19 cellular contexts compared by ENCODE assay signal in genomic region chr9:116844621-116845020, GRCh38.
A peak's percentile ranks its signal among the peaks of the same experiment; 100 is the strongest.
DNase-seq lines count a peak whose midpoint lies in the region; ATAC-seq and TF ChIP-seq lines count a peak whose summit lies in the region.
"Had no signal": no experiment of that assay in that cellular context is flagged by ENCODE, and none has a peak within 500 bp of the region (broad histone marks: within the 10 kb centered on the region; RNA-seq: fewer than 3 reads in every experiment).

No MANE protein-coding gene starts in this region.

- no peak for TF ChIP-seq CTCF in type B pancreatic cell (conservative IDR thresholded peaks at IDR 0.05)
- no peak for TF ChIP-seq CTCF in WTC11 (IDR thresholded peaks at IDR 0.05)

- H3K4me3 Mint-ChIP-seq in type B pancreatic cell, result no peak overlapping the region
- no peak overlapping the region for H3K4me3 Mint-ChIP-seq in effector memory CD8-positive, alpha-beta T cell
- no peak overlapping the region for H3K4me3 Mint-ChIP-seq in WTC11
- H3K4me3 Mint-ChIP-seq: CD4-positive, CD25-positive, alpha-beta regulatory T cell; HFFc6 had no signal

- CTCF ChIA-PET in WTC11 (lab: Charles Lee), result interaction anchor here (5.4 kb wide), 1 partner anchor 16 kb away, joined by 67 read pairs; no protein-coding TSS in a partner anchor

- H3K27ac Mint-ChIP-seq in type B pancreatic cell (peak overlapping the region; percentile 22), WTC11 (no peak overlapping the region)
- H3K27ac Mint-ChIP-seq in effector memory CD8-positive, alpha-beta T cell, result no peak overlapping the region
- H3K27ac Mint-ChIP-seq: CD4-positive, CD25-positive, alpha-beta regulatory T cell; HFFc6 had no signal

- H3K4me1 ChIP-seq in esophagus (ENCODE audit: control insufficient read depth in 2 of 2, insufficient read depth in 2 of 2, low read length in 1 of 2), result peaks cover 0 to 5% of the 10 kb centered on the region in 2 donors

- H3K9me3 Mint-ChIP-seq in type B pancreatic cell (no peaks in the 10 kb centered on the region), WTC11 (0 out of 2 replicates have a peak, but pooled peaks cover 3% of the 10 kb centered on the region)
- H3K9me3 Mint-ChIP-seq in effector memory CD8-positive, alpha-beta T cell, result peaks cover 0 to 2% of the 10 kb centered on the region in 2 donors
- H3K9me3 Mint-ChIP-seq: HFFc6 had no signal

- H3K27me3 ChIP-seq in esophagus (ENCODE audit: control insufficient read depth in 1 of 2, insufficient read depth in 2 of 2, low read length in 2 of 2), result no peaks in the 10 kb centered on the region

- DNase-seq in NCI-H2171 treated with DMSO at 0.1 percent for 48 hours (lab: John Stamatoyannopoulos, UW), result peak; percentile 39
- DNase-seq in NCI-H2171 (lab: John Stamatoyannopoulos, UW), result no peak
- peak; percentile 82 for DNase-seq in NCI-H69 (lab: John Stamatoyannopoulos, UW)
- no peak for DNase-seq in type B pancreatic cell (ENCODE audit: extremely low spot score, unreplicated experiment)
- DNase-seq in effector memory CD8-positive, alpha-beta T cell, result no peak
- no peak for DNase-seq in WTC11 (ENCODE audit: low spot score)
- no peak for DNase-seq in ecto neural progenitor cell (ENCODE audit: low spot score)
- DNase-seq: CD4-positive, CD25-positive, alpha-beta regulatory T cell; DMS79; GDM1; HFFc6; KG1; MM.1S; NCI-H1105; NCI-H2029; NCI-H524 treated with DMSO at 0.1 percent for 48 hours; NK-92 treated with Interleukin-12 subunit alpha and Interleukin-12 subunit beta, amount 100 ng/mL, for 24 hours; SK-N-SH had no signal

- no peaks in the 10 kb centered on the region for H3K36me3 ChIP-seq in esophagus (ENCODE audit: control insufficient read depth in 2 of 2, insufficient read depth in 2 of 2, low read length in 1 of 2)

- POLR2A ChIA-PET in WTC11 (lab: Charles Lee), result no interaction called here

- H3K4me1 Mint-ChIP-seq in type B pancreatic cell (ENCODE audit: unreplicated experiment) (peaks cover 5% of the 10 kb centered on the region), WTC11 (peaks cover 26% of the 10 kb centered on the region)
- no peaks in the 10 kb centered on the region for H3K4me1 Mint-ChIP-seq in effector memory CD8-positive, alpha-beta T cell (ENCODE audit: low read depth in 2 of 2)
- H3K4me1 Mint-ChIP-seq: CD4-positive, CD25-positive, alpha-beta regulatory T cell had no signal

- H3K36me3 Mint-ChIP-seq in type B pancreatic cell (no peaks in the 10 kb centered on the region), WTC11 (peaks cover 7% of the 10 kb centered on the region; the same call in 1 of the 2 replicates)
- no peaks in the 10 kb centered on the region for H3K36me3 Mint-ChIP-seq in effector memory CD8-positive, alpha-beta T cell (ENCODE audit: insufficient read depth)
- H3K36me3 Mint-ChIP-seq: CD4-positive, CD25-positive, alpha-beta regulatory T cell had no signal

- no peak overlapping the region for H3K4me3 ChIP-seq in esophagus (ENCODE audit: low read depth in 1 of 2, low read length in 2 of 2)

- no peak for ATAC-seq in effector memory CD8-positive, alpha-beta T cell (replicated peaks)
- ATAC-seq in WTC11, result no peak

- H3K27ac ChIP-seq in esophagus (ENCODE audit: low read depth in 2 of 2, low read length in 1 of 2), result peak overlapping the region; percentile 21 to 55

- H3K9me3 ChIP-seq in esophagus (ENCODE audit: control insufficient read depth in 2 of 2, insufficient read depth in 1 of 2, low read depth in 1 of 2, low read length in 1 of 2), result no peaks in the 10 kb centered on the region
- H3K9me3 ChIP-seq: SK-N-SH had no signal

- H3K27me3 Mint-ChIP-seq in type B pancreatic cell (no peaks in the 10 kb centered on the region), WTC11 (ENCODE audit: low read depth) (no peaks in the 10 kb centered on the region; the same call in 1 of the 2 replicates)
- H3K27me3 Mint-ChIP-seq in effector memory CD8-positive, alpha-beta T cell, result no peaks in the 10 kb centered on the region
- H3K27me3 Mint-ChIP-seq: CD4-positive, CD25-positive, alpha-beta regulatory T cell had no signal

TF ChIP-seq in WTC11, 78 proteins besides CTCF, POLR2A, EP300 and RAD21 (continues in another document):
- TF ChIP-seq RORB (CRISPR knock-in tag; IDR thresholded peaks at IDR 0.05) (no peak), EMX1 (CRISPR knock-in tag; IDR thresholded peaks at IDR 0.05) (no peak), JUN (CRISPR knock-in tag; IDR thresholded peaks at IDR 0.05) (no peak), ETV6 (CRISPR knock-in tag; IDR thresholded peaks at IDR 0.05) (no peak), FOXP1 (CRISPR knock-in tag; IDR thresholded peaks at IDR 0.05; ENCODE audit: borderline replicate concordance) (no peak), ESRRA (CRISPR knock-in tag; IDR thresholded peaks at IDR 0.05; ENCODE audit: borderline replicate concordance) (no peak), NFATC4 (CRISPR knock-in tag; IDR thresholded peaks at IDR 0.05) (no peak), ZBTB21 (CRISPR knock-in tag; IDR thresholded peaks at IDR 0.05; ENCODE audit: borderline replicate concordance) (no peak), TP53 (CRISPR knock-in tag; IDR thresholded peaks at IDR 0.05) (no peak), CREM (CRISPR knock-in tag; IDR thresholded peaks at IDR 0.05) (no peak), NR3C1 (CRISPR knock-in tag; conservative IDR thresholded peaks at IDR 0.05; ENCODE audit: low read depth) (no peak), ZNF425 (CRISPR knock-in tag; conservative IDR thresholded peaks at IDR 0.05) (no peak), NR1H2 (CRISPR knock-in tag; IDR thresholded peaks at IDR 0.05) (no peak)
- TF ChIP-seq, protein P1, sequence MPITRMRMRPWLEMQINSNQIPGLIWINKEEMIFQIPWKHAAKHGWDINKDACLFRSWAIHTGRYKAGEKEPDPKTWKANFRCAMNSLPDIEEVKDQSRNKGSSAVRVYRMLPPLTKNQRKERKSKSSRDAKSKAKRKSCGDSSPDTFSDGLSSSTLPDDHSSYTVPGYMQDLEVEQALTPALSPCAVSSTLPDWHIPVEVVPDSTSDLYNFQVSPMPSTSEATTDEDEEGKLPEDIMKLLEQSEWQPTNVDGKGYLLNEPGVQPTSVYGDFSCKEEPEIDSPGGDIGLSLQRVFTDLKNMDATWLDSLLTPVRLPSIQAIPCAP (CRISPR knock-in tag; IDR thresholded peaks at IDR 0.05), result no peak
- TF ChIP-seq, protein P2, sequence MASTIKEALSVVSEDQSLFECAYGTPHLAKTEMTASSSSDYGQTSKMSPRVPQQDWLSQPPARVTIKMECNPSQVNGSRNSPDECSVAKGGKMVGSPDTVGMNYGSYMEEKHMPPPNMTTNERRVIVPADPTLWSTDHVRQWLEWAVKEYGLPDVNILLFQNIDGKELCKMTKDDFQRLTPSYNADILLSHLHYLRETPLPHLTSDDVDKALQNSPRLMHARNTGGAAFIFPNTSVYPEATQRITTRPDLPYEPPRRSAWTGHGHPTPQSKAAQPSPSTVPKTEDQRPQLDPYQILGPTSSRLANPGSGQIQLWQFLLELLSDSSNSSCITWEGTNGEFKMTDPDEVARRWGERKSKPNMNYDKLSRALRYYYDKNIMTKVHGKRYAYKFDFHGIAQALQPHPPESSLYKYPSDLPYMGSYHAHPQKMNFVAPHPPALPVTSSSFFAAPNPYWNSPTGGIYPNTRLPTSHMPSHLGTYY (CRISPR knock-in tag; IDR thresholded peaks at IDR 0.05), result no peak
- TF ChIP-seq, protein P3, sequence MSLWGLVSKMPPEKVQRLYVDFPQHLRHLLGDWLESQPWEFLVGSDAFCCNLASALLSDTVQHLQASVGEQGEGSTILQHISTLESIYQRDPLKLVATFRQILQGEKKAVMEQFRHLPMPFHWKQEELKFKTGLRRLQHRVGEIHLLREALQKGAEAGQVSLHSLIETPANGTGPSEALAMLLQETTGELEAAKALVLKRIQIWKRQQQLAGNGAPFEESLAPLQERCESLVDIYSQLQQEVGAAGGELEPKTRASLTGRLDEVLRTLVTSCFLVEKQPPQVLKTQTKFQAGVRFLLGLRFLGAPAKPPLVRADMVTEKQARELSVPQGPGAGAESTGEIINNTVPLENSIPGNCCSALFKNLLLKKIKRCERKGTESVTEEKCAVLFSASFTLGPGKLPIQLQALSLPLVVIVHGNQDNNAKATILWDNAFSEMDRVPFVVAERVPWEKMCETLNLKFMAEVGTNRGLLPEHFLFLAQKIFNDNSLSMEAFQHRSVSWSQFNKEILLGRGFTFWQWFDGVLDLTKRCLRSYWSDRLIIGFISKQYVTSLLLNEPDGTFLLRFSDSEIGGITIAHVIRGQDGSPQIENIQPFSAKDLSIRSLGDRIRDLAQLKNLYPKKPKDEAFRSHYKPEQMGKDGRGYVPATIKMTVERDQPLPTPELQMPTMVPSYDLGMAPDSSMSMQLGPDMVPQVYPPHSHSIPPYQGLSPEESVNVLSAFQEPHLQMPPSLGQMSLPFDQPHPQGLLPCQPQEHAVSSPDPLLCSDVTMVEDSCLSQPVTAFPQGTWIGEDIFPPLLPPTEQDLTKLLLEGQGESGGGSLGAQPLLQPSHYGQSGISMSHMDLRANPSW (CRISPR knock-in tag; conservative IDR thresholded peaks at IDR 0.05; ENCODE audit: low read depth), result no peak
- TF ChIP-seq, protein P4, sequence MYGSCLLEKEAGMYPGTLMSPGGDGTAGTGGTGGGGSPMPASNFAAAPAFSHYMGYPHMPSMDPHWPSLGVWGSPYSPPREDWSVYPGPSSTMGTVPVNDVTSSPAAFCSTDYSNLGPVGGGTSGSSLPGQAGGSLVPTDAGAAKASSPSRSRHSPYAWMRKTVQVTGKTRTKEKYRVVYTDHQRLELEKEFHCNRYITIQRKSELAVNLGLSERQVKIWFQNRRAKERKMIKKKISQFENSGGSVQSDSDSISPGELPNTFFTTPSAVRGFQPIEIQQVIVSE (CRISPR knock-in tag; IDR thresholded peaks at IDR 0.05; ENCODE audit: borderline replicate concordance), result no peak

Comparison
In these comparisons a context has a peak if more than half of its experiments do, and no peak if none do; other contexts are left out.
1. DNase-seq: peak in NCI-H2171 treated with DMSO at 0.1 percent for 48 hours (single experiment) and NCI-H69 (single experiment); none in NCI-H2171 (single experiment), type B pancreatic cell (single experiment), effector memory CD8-positive, alpha-beta T cell (0 of 3), WTC11 (single experiment) and ecto neural progenitor cell (single experiment).